ENCODE assay signal across 9 cellular contexts in the genomic region with DNA sequence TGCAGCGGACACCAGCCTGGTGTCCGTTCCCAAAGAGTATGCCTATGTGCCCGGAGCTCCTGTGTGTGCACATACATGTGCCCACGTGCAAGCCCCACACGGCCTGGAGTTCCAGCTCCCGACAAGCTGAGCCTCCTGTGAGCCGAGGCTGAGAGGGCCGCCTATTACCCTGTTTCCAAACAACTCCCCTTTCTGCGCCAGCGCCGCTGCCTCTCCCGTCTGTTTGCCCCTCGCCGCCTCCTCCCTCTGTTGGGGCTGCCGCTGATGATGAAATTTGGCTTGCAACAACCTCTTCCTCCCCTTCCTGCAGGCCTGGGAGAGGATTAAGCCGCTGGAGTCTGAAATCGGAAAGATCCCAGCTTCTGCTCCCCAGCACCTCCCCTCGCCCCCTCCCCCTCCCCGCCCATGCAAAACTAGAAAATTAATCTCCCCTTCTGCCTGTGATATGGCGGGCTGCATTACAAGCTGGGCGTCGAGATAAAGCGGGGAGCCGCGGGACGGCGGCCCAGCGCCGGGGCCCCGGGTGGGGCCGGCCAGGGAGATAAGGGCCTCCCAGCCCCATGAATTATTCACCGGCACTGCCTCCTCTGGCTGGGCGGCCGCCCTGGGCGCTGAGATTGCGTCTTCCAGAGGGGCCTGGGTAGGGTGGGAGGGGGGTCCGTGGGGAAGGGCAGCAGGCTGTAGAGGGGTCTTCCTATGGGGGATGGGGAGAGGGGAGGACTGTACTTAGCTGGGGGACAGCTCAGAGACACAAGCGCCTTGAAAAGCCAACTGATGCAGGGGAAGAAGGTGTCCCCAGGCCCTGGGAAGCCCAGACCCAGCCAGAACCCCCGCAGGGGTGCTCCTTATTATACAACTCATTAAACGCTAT. TPM values are rescaled to one million over a fixed set of nuclear protein-coding genes. Genes with fewer than 3 reads are reported as not detected.
DNase-seq lines count a peak whose midpoint lies in the region; ATAC-seq and TF ChIP-seq lines count a peak whose summit lies in the region.
"Had no signal": no experiment of that assay in that cellular context is flagged by ENCODE, and none has a peak within 500 bp of the region (broad histone marks: within the 10 kb centered on the region; RNA-seq: fewer than 3 reads in every experiment).

No MANE protein-coding gene starts in this region.

- H3K36me3 ChIP-seq in liver (ENCODE audit: control insufficient read depth in 4 of 4, insufficient read depth in 3 of 4, low read depth in 1 of 4, low read length in 3 of 4): no peaks in the 10 kb centered on the region

- no peaks in the 10 kb centered on the region for H3K9me3 ChIP-seq in liver (ENCODE audit: control insufficient read depth in 4 of 4, low read length in 3 of 4)

- no peak overlapping the region for H3K4me3 Mint-ChIP-seq in activated naive CD4-positive, alpha-beta T cell treated with anti-CD3 and anti-CD28 coated beads, Interleukin-2, amount 10 ng/mL, durations not matched to agents 7 days and 5 days
- H3K4me3 Mint-ChIP-seq: CD4-positive, alpha-beta T cell had no signal

- peaks cover 0 to 4% (median 2%) of the 10 kb centered on the region in 4 donors for H3K4me1 ChIP-seq in liver (ENCODE audit: control insufficient read depth in 4 of 4, insufficient read depth in 4 of 4, low read length in 3 of 4)

- H3K4me3 ChIP-seq in choroid plexus epithelial cell (ENCODE audit: low read depth, low read length) (peak overlapping the region; percentile 46), liver (ENCODE audit: low read depth in 1 of 3, low read length in 3 of 3) (peak overlapping the region in 1 of 3 donors; percentile 30)

- DNase-seq in SKM-1 treated with dmso at 0.1 percent for 144 hours (lab: John Stamatoyannopoulos, UW; ENCODE audit: unreplicated experiment) (peak; percentile 21), SKM-1 (lab: John Stamatoyannopoulos, UW; ENCODE audit: unreplicated experiment) (no peak), choroid plexus epithelial cell (ENCODE audit: low read depth) (peak; percentile 50), ureter (ENCODE audit: low spot score) (peak; percentile 76), NCI-H128 (lab: John Stamatoyannopoulos, UW; ENCODE audit: unreplicated experiment) (no peak)
- no peak for DNase-seq in activated naive CD4-positive, alpha-beta T cell treated with anti-CD3 and anti-CD28 coated beads, Interleukin-2, amount 10 ng/mL, durations not matched to agents 7 days and 5 days
- DNase-seq: CD4-positive, alpha-beta T cell had no signal

- WGBS in liver: 18% methylated on average over 40 of the region's 40 CpGs

- H3K36me3 Mint-ChIP-seq in activated naive CD4-positive, alpha-beta T cell treated with anti-CD3 and anti-CD28 coated beads, Interleukin-2, amount 10 ng/mL, durations not matched to agents 7 days and 5 days: no peaks in the 10 kb centered on the region

- TF ChIP-seq CTCF in choroid plexus epithelial cell (conservative IDR thresholded peaks at IDR 0.05; ENCODE audit: low read depth, low read length): no peak
- TF ChIP-seq CTCF in liver (IDR thresholded peaks at IDR 0.05; ENCODE audit: low read depth, low read length, missing input control): no peak

- TF ChIP-seq RAD21 in liver (IDR thresholded peaks at IDR 0.05): peak in 1 of 2 donors; percentile 24

- H3K27ac Mint-ChIP-seq in activated naive CD4-positive, alpha-beta T cell treated with anti-CD3 and anti-CD28 coated beads, Interleukin-2, amount 10 ng/mL, durations not matched to agents 7 days and 5 days: no peak overlapping the region
- H3K27ac Mint-ChIP-seq: CD4-positive, alpha-beta T cell had no signal

- peaks cover under 1% of the 10 kb centered on the region for H3K4me1 Mint-ChIP-seq in activated naive CD4-positive, alpha-beta T cell treated with anti-CD3 and anti-CD28 coated beads, Interleukin-2, amount 10 ng/mL, durations not matched to agents 7 days and 5 days

- CTCF ChIA-PET in activated naive CD4-positive, alpha-beta T cell treated with anti-CD3 and anti-CD28 coated beads, Interleukin-2, amount 10 ng/mL, durations not matched to agents 7 days and 5 days (lab: Charles Lee): interaction anchor here (1.0 to 4.0 kb wide), 3 partner anchors 9 to 83 kb away, joined by 3 to 22 read pairs (median 7); no protein-coding TSS in a partner anchor

- H3K27me3 Mint-ChIP-seq in activated naive CD4-positive, alpha-beta T cell treated with anti-CD3 and anti-CD28 coated beads, Interleukin-2, amount 10 ng/mL, durations not matched to agents 7 days and 5 days: peaks cover 57% of the 10 kb centered on the region

- no peak overlapping the region for H3K9ac ChIP-seq in liver (ENCODE audit: low read depth in 1 of 2, low read length in 2 of 2)

- ATAC-seq in HG03469 (IDR thresholded peaks at IDR 0.05; ENCODE audit: unreplicated experiment): no peak

- H3K9me3 Mint-ChIP-seq in activated naive CD4-positive, alpha-beta T cell treated with anti-CD3 and anti-CD28 coated beads, Interleukin-2, amount 10 ng/mL, durations not matched to agents 7 days and 5 days: no peaks in the 10 kb centered on the region
- H3K9me3 Mint-ChIP-seq: CD4-positive, alpha-beta T cell had no signal

- no peaks in the 10 kb centered on the region for H3K27me3 ChIP-seq in liver (ENCODE audit: control insufficient read depth in 4 of 4, insufficient read depth in 4 of 4, low read length in 3 of 4)

- no peak overlapping the region for H3K27ac ChIP-seq in liver (ENCODE audit: low read depth in 1 of 2, low read length in 2 of 2)

TF ChIP-seq in liver, 16 proteins besides CTCF, POLR2A, EP300 and RAD21:
- TF ChIP-seq, protein P1, sequence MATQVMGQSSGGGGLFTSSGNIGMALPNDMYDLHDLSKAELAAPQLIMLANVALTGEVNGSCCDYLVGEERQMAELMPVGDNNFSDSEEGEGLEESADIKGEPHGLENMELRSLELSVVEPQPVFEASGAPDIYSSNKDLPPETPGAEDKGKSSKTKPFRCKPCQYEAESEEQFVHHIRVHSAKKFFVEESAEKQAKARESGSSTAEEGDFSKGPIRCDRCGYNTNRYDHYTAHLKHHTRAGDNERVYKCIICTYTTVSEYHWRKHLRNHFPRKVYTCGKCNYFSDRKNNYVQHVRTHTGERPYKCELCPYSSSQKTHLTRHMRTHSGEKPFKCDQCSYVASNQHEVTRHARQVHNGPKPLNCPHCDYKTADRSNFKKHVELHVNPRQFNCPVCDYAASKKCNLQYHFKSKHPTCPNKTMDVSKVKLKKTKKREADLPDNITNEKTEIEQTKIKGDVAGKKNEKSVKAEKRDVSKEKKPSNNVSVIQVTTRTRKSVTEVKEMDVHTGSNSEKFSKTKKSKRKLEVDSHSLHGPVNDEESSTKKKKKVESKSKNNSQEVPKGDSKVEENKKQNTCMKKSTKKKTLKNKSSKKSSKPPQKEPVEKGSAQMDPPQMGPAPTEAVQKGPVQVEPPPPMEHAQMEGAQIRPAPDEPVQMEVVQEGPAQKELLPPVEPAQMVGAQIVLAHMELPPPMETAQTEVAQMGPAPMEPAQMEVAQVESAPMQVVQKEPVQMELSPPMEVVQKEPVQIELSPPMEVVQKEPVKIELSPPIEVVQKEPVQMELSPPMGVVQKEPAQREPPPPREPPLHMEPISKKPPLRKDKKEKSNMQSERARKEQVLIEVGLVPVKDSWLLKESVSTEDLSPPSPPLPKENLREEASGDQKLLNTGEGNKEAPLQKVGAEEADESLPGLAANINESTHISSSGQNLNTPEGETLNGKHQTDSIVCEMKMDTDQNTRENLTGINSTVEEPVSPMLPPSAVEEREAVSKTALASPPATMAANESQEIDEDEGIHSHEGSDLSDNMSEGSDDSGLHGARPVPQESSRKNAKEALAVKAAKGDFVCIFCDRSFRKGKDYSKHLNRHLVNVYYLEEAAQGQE (IDR thresholded peaks at IDR 0.05): no peak
- TF ChIP-seq SP1 (IDR thresholded peaks at IDR 0.05): peak; percentile 9
- TF ChIP-seq, protein P2, sequence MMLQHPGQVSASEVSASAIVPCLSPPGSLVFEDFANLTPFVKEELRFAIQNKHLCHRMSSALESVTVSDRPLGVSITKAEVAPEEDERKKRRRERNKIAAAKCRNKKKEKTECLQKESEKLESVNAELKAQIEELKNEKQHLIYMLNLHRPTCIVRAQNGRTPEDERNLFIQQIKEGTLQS (IDR thresholded peaks at IDR 0.05): peak; percentile 60

RNA-seq across cellular contexts. Expression of a gene that starts 6.8 kb away (rescaled TPM):
- total RNA-seq in liver (under 1 TPM; 0.05 to 0.08 TPM), ureter (1.6 TPM)
- polyA plus RNA-seq in liver: under 1 TPM in 1 of 2 donors, not detected in 1; 0.06 TPM

RNA-seq across cellular contexts. Expression of a gene that starts 25.4 kb away (rescaled TPM):
- 10 to 100 TPM in 1 of 2 donors, 1 to 10 TPM in 1; 2.4 to 38.3 TPM for total RNA-seq in liver
- polyA plus RNA-seq in liver: 1 to 10 TPM; 1.0 to 3.4 TPM
- 5.3 TPM for total RNA-seq in ureter

RNA-seq across cellular contexts. Expression of a gene that starts 34.5 kb away (rescaled TPM):
- 10 to 100 TPM; 19.1 to 24.4 TPM for total RNA-seq in liver
- 10 to 100 TPM in 1 of 2 donors, 1 to 10 TPM in 1; 4.6 to 11.6 TPM for polyA plus RNA-seq in liver
- 64.5 TPM for total RNA-seq in ureter

RNA-seq across cellular contexts. Expression of a gene that starts 53.2 kb away (rescaled TPM):
- total RNA-seq in liver: 100 to 1,000 TPM in 1 of 2 donors, 10 to 100 TPM in 1; 12.0 to 323 TPM
- polyA plus RNA-seq in liver: 100 to 1,000 TPM in 1 of 2 donors, 10 to 100 TPM in 1; 43.8 to 127 TPM
- total RNA-seq in ureter: 1.7 TPM

Comparison
In these comparisons a context has a peak if more than half of its experiments do, and no peak if none do; other contexts are left out.
1. DNase-seq: peak in SKM-1 treated with dmso at 0.1 percent for 144 hours (single experiment), choroid plexus epithelial cell (single experiment) and ureter (single experiment); none in SKM-1 (single experiment), activated naive CD4-positive, alpha-beta T cell treated with anti-CD3 and anti-CD28 coated beads, Interleukin-2, amount 10 ng/mL, durations not matched to agents 7 days and 5 days (single experiment) and NCI-H128 (single experiment).